26 cellular contexts compared by ENCODE assay signal in the genomic region with DNA sequence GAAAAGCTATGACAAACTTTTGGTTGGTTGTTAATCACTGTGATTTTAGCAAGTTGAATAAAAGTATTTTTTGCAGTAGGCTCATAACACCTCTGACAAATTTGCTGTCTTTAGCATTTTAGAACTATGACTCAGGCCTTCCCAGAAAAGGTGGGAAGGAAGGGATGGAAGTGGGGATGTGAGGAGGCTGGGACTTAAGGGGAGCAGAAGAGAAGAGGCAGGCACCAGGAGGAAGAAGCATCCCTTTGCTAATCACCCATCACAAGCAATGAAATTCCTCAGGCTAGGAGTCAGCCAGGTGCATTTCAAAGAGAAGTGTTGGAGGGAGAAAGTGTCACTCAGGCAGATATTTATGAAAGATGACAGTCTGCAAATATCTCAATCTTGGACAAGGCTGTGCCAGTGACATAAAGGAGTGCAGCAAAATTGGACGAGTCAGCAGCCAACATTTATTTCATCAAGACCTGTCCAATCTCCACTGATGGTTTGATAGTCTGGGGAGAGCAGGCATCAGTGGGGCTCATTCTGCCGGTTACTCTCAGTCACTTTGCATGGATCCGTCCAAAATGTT.
"Had no signal": no experiment of that assay in that cellular context is flagged by ENCODE, and none has a peak within 500 bp of the region (broad histone marks: within the 10 kb centered on the region; RNA-seq: fewer than 3 reads in every experiment).

No MANE protein-coding gene starts in this region.

- H3K27ac Mint-ChIP-seq: activated CD8-positive, alpha-beta memory T cell treated with anti-CD3 and anti-CD28 coated beads, Interleukin-2, amount 10 ng/mL, durations not matched to agents 7 days and 5 days; activated naive CD8-positive, alpha-beta T cell treated with anti-CD3 and anti-CD28 coated beads, Interleukin-2, amount 50 U/mL, for 24 hours; activated T-cell treated with anti-CD3 and anti-CD28 coated beads, Interleukin-2, amount 50 U/mL, for 24 hours; activated T-helper 1 cell treated with anti-CD3 and anti-CD28 coated beads, Interleukin-12 subunit alpha, Interleukin-12 subunit beta, Interleukin-2, Interleukin-4 antibody, amounts not matched to agents 30 ng/mL and 10 ng/mL and 1 ng/mL, durations not matched to agents 14 hours and 24 hours and 36 hours; T-helper 1 cell treated with Interleukin-12 subunit alpha and Interleukin-12 subunit beta and Interleukin-4 antibody, amounts not matched to agents 30 μg/mL and 1 μg/mL, for 36 hours had no signal

- H3K4me1 ChIP-seq: Peyer's patch had no signal

- H3K27me3 ChIP-seq: Peyer's patch had no signal

- DNase-seq: activated CD4-positive, alpha-beta T cell treated with anti-CD3 and anti-CD28 coated beads for 48 hours; activated CD4-positive, alpha-beta T cell treated with anti-CD3 and anti-CD28 coated beads, Interleukin-2, amount 50 U/mL, for 4 hours; activated CD4-positive, CD25-positive, alpha-beta regulatory T cell treated with anti-CD3 and anti-CD28 coated beads, Interleukin-2, amount 50 U/mL, for 72 hours; activated CD8-positive, alpha-beta memory T cell treated with anti-CD3 and anti-CD28 coated beads, Interleukin-2, amount 10 ng/mL, durations not matched to agents 7 days and 5 days; activated effector memory CD4-positive, alpha-beta T cell treated with Interleukin-2 at 50 U/mL for 16 hours; activated naive CD4-positive, alpha-beta T cell; activated naive CD8-positive, alpha-beta T cell treated with anti-CD3 and anti-CD28 coated beads, Interleukin-2, amount 50 U/mL, for 24 hours; activated T-cell treated with anti-CD3 and anti-CD28 coated beads, Interleukin-2, amount 50 U/mL, for 24 hours; amniotic stem cell; KG1; NCI-H1092; NCI-H1417; NCI-H1930; NCI-H2107; NCI-H2171 treated with DMSO at 0.1 percent for 48 hours; NCI-H226; NCI-H526; NCI-H82; Peyer's patch; SHP77 had no signal

- H3K36me3 ChIP-seq: Peyer's patch had no signal

- H3K4me3 Mint-ChIP-seq: activated CD8-positive, alpha-beta memory T cell treated with anti-CD3 and anti-CD28 coated beads, Interleukin-2, amount 10 ng/mL, durations not matched to agents 7 days and 5 days; activated naive CD8-positive, alpha-beta T cell treated with anti-CD3 and anti-CD28 coated beads, Interleukin-2, amount 50 U/mL, for 24 hours; activated T-cell treated with anti-CD3 and anti-CD28 coated beads, Interleukin-2, amount 50 U/mL, for 24 hours; activated T-helper 1 cell treated with anti-CD3 and anti-CD28 coated beads, Interleukin-12 subunit alpha, Interleukin-12 subunit beta, Interleukin-2, Interleukin-4 antibody, amounts not matched to agents 30 ng/mL and 10 ng/mL and 1 ng/mL, durations not matched to agents 14 hours and 24 hours and 36 hours; brain; central memory CD8-positive, alpha-beta T cell; T-helper 1 cell treated with Interleukin-12 subunit alpha and Interleukin-12 subunit beta and Interleukin-4 antibody, amounts not matched to agents 30 μg/mL and 1 μg/mL, for 36 hours had no signal

- ATAC-seq: activated CD8-positive, alpha-beta memory T cell treated with anti-CD3 and anti-CD28 coated beads, Interleukin-2, amount 10 ng/mL, durations not matched to agents 7 days and 5 days; activated naive CD4-positive, alpha-beta T cell treated with anti-CD3 and anti-CD28 coated beads, Interleukin-2, amount 50 U/mL, for 72 hours; activated naive CD8-positive, alpha-beta T cell treated with anti-CD3 and anti-CD28 coated beads, Interleukin-2, amount 50 U/mL, for 24 hours had no signal

- H3K9me3 Mint-ChIP-seq: brain had no signal

- H3K27me3 Mint-ChIP-seq: activated CD8-positive, alpha-beta memory T cell treated with anti-CD3 and anti-CD28 coated beads, Interleukin-2, amount 10 ng/mL, durations not matched to agents 7 days and 5 days; activated naive CD8-positive, alpha-beta T cell treated with anti-CD3 and anti-CD28 coated beads, Interleukin-2, amount 50 U/mL, for 24 hours; activated T-cell treated with anti-CD3 and anti-CD28 coated beads, Interleukin-2, amount 50 U/mL, for 24 hours; brain; central memory CD8-positive, alpha-beta T cell had no signal

- H3K4me1 Mint-ChIP-seq: activated CD8-positive, alpha-beta memory T cell treated with anti-CD3 and anti-CD28 coated beads, Interleukin-2, amount 10 ng/mL, durations not matched to agents 7 days and 5 days; activated naive CD8-positive, alpha-beta T cell treated with anti-CD3 and anti-CD28 coated beads, Interleukin-2, amount 50 U/mL, for 24 hours; brain; central memory CD8-positive, alpha-beta T cell had no signal

- H3K36me3 Mint-ChIP-seq: activated CD8-positive, alpha-beta memory T cell treated with anti-CD3 and anti-CD28 coated beads, Interleukin-2, amount 10 ng/mL, durations not matched to agents 7 days and 5 days; activated naive CD4-positive, alpha-beta T cell treated with anti-CD3 and anti-CD28 coated beads, Interleukin-2, amount 50 U/mL, for 72 hours; brain had no signal

- H3K27ac ChIP-seq: Peyer's patch, RWPE1 had no signal

- H3K4me3 ChIP-seq: Peyer's patch had no signal
